Comparison of ENCODE assay signal across 16 cellular contexts in the genomic region with DNA sequence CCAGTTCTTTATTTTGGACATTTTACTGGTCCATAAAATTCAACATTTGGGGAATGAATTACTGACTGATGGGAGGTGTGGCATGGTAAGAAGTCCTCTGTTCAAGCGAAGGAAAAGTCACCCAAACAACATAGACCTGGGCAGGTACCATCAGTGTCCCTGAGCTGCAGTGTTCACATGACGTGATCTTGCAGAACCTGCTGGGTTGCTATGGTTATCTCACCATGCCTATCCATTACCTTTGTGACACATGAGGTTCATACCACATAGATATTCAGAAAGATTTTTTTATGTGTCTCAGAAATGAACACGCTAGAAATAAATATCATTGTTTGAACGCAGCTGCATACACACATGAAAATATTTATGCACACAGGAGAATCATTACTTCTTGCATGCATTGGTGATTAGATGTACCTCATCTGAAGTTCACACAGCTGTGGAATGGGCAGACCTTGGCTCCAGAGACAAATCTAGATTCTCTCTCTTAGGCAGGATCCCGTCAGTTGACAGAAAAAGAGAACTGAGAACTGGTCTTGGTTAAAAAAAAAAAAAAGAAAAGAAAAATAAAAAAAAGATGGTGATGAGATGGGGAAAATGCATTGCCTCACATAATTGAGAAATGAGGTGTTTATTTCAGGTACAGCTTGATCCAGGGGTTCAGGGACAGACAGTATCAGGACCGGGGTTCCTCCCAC. TPM values are rescaled to one million over a fixed set of nuclear protein-coding genes. Genes with fewer than 3 reads are reported as not detected.
DNase-seq lines count a peak whose midpoint lies in the region; ATAC-seq, FAIRE-seq and TF ChIP-seq lines count a peak whose summit lies in the region.
"Had no signal": no experiment of that assay in that cellular context is flagged by ENCODE, and none has a peak within 500 bp of the region (broad histone marks: within the 10 kb centered on the region; RNA-seq: fewer than 3 reads in every experiment).

No MANE protein-coding gene starts in this region.

- no peak for TF ChIP-seq POLR2A in GM12892 (IDR thresholded peaks at IDR 0.05; ENCODE audit: low read depth, low read length)

- POLR2A ChIA-PET in naive thymus-derived CD8-positive, alpha-beta T cell (lab: Charles Lee) = no interaction called here
- POLR2A ChIA-PET in activated CD4-positive, alpha-beta T cell treated with anti-CD3 and anti-CD28 coated beads, Interleukin-2, amount 10 ng/mL, durations not matched to agents 7 days and 5 days (lab: Charles Lee) = no interaction called here

- DNase-seq in epithelial cell of esophagus (ENCODE audit: low read depth) (peak; percentile 41), SK-N-DZ (ENCODE audit: low spot score) (no peak), GM12892 (ENCODE audit: insufficient read length) (no peak)
- DNase-seq in naive thymus-derived CD8-positive, alpha-beta T cell = no peak
- DNase-seq in activated CD4-positive, alpha-beta T cell treated with anti-CD3 and anti-CD28 coated beads, Interleukin-2, amount 10 ng/mL, durations not matched to agents 7 days and 5 days = no peak
- DNase-seq: activated CD4-positive, CD25-positive, alpha-beta regulatory T cell treated with anti-CD3 and anti-CD28 coated beads, Interleukin-2, amount 50 U/mL, for 72 hours; activated T-cell treated with anti-CD3 and anti-CD28 coated beads, Interleukin-2, amount 50 U/mL, for 48 hours; C1 segment of cervical spinal cord; dermis blood vessel endothelial cell; MM.1S; NK-92 treated with Interleukin-12 subunit alpha and Interleukin-12 subunit beta, amount 100 ng/mL, for 24 hours; occipital lobe; small intestine had no signal

- H3K27ac Mint-ChIP-seq in naive thymus-derived CD8-positive, alpha-beta T cell = no peak overlapping the region
- H3K27ac Mint-ChIP-seq in activated CD4-positive, alpha-beta T cell treated with anti-CD3 and anti-CD28 coated beads, Interleukin-2, amount 10 ng/mL, durations not matched to agents 7 days and 5 days = no peak overlapping the region

- no peak for FAIRE-seq in GM12892 (lab: Jason Lieb, UNC)
- FAIRE-seq: small intestine had no signal

- H3K4me3 ChIP-seq in epithelial cell of esophagus (ENCODE audit: low read length) = no peak overlapping the region

- no peaks in the 10 kb centered on the region for H3K9me3 Mint-ChIP-seq in naive thymus-derived CD8-positive, alpha-beta T cell
- no peaks in the 10 kb centered on the region for H3K9me3 Mint-ChIP-seq in activated CD4-positive, alpha-beta T cell treated with anti-CD3 and anti-CD28 coated beads, Interleukin-2, amount 10 ng/mL, durations not matched to agents 7 days and 5 days

- CTCF ChIA-PET in activated CD4-positive, alpha-beta T cell treated with anti-CD3 and anti-CD28 coated beads, Interleukin-2, amount 10 ng/mL, durations not matched to agents 7 days and 5 days (lab: Charles Lee) = no interaction called here

- ATAC-seq in GM18909 (IDR thresholded peaks at IDR 0.05; ENCODE audit: poor library complexity, unreplicated experiment) (peak; percentile 60), GM21528 (IDR thresholded peaks at IDR 0.05; ENCODE audit: low FRiP score, unreplicated experiment) (peak; percentile 66), HG03108 (IDR thresholded peaks at IDR 0.05; ENCODE audit: unreplicated experiment) (peak; percentile 71)
- ATAC-seq in naive thymus-derived CD8-positive, alpha-beta T cell = no peak

- no peaks in the 10 kb centered on the region for H3K36me3 Mint-ChIP-seq in naive thymus-derived CD8-positive, alpha-beta T cell
- H3K36me3 Mint-ChIP-seq in activated CD4-positive, alpha-beta T cell treated with anti-CD3 and anti-CD28 coated beads, Interleukin-2, amount 10 ng/mL, durations not matched to agents 7 days and 5 days (ENCODE audit: low read depth) = no peaks in the 10 kb centered on the region

- TF ChIP-seq CTCF in epithelial cell of esophagus (IDR thresholded peaks at IDR 0.05; ENCODE audit: insufficient read depth, low read depth, low read length, missing control alignments) = no peak

- H3K4me1 Mint-ChIP-seq in naive thymus-derived CD8-positive, alpha-beta T cell = no peaks in the 10 kb centered on the region
- no peaks in the 10 kb centered on the region for H3K4me1 Mint-ChIP-seq in activated CD4-positive, alpha-beta T cell treated with anti-CD3 and anti-CD28 coated beads, Interleukin-2, amount 10 ng/mL, durations not matched to agents 7 days and 5 days

- peaks cover 14 to 45% (median 25%) of the 10 kb centered on the region in 5 donors for H3K27me3 Mint-ChIP-seq in naive thymus-derived CD8-positive, alpha-beta T cell
- H3K27me3 Mint-ChIP-seq in activated CD4-positive, alpha-beta T cell treated with anti-CD3 and anti-CD28 coated beads, Interleukin-2, amount 10 ng/mL, durations not matched to agents 7 days and 5 days = peaks cover 18% of the 10 kb centered on the region

- H3K4me3 Mint-ChIP-seq in naive thymus-derived CD8-positive, alpha-beta T cell = no peak overlapping the region
- H3K4me3 Mint-ChIP-seq in activated CD4-positive, alpha-beta T cell treated with anti-CD3 and anti-CD28 coated beads, Interleukin-2, amount 10 ng/mL, durations not matched to agents 7 days and 5 days = no peak overlapping the region

RNA-seq across cellular contexts. Expression of gene RCN1, which starts 21.4 kb away (rescaled TPM):
- total RNA-seq in naive thymus-derived CD8-positive, alpha-beta T cell = 10 to 100 TPM; 10.4 to 11.5 TPM
- 10 to 100 TPM in 1 of 3 donors, 1 to 10 TPM in 2; 5.8 to 15.6 (median 6.4) TPM for polyA plus RNA-seq in naive thymus-derived CD8-positive, alpha-beta T cell
- polyA plus RNA-seq in SK-N-DZ (2014; cell fraction: cytosol; rRNA removed) = 58.6 and 69.5 TPM in 2 replicates
- 31.5 and 44.8 TPM in 2 replicates for polyA plus RNA-seq in SK-N-DZ (2014; cell fraction: nucleus; rRNA removed)
- 10 to 100 TPM; 16.8 to 17.4 TPM for total RNA-seq in activated CD4-positive, alpha-beta T cell treated with anti-CD3 and anti-CD28 coated beads, Interleukin-2, amount 10 ng/mL, durations not matched to agents 7 days and 5 days
- polyA plus RNA-seq in GM12892 (2012; ENCODE audit: missing spikeins) = 54.0 TPM

Comparison
In these comparisons a context has a peak if more than half of its experiments do, and no peak if none do; other contexts are left out.
1. ATAC-seq: peak in GM18909 (single experiment), GM21528 (single experiment) and HG03108 (single experiment); none in naive thymus-derived CD8-positive, alpha-beta T cell (0 of 2).